8 cellular contexts compared by ENCODE assay signal in the genomic region with DNA sequence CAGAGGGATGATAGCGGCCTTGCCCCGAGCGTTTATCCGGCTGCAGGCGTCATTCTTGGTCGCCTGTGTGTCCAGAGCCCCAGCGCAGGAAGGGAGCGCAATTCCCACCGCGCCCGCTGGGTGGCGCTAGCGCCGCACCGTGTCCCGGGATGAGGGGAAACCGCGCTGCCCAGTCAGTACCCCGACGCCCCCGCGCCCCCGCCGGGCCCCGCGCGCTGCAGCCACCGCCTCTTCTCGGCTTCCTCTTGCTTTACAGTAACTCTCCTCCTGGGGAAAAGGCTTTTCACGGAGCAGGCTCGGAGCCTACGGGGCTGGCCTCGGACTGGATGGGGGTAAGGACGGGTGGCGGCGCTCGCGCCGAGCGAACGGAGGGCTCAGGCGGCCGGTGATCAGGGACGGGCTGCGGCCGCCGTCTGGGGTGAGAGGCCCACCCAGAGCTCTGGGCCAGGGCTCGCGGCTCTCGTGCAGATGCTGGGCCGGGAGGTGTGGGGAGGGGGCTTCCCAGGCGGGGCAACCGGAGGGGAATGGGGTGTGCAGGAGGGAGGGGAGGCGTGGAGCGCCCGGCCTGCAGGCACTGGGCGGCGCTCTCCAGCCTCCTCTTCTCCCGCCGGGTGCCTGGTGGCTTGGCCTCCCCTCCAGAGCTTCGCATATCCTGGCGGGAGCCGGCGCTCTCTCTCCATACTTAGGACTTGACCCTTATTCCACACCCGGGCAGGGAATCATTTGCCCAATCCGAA. TPM values are rescaled to one million over a fixed set of nuclear protein-coding genes. Genes with fewer than 3 reads are reported as not detected.
DNase-seq lines count a peak whose midpoint lies in the region; ATAC-seq and TF ChIP-seq lines count a peak whose summit lies in the region.

No MANE protein-coding gene starts in this region.

- peak; percentile 21 for TF ChIP-seq POLR2A in GM19099 (IDR thresholded peaks at IDR 0.05; ENCODE audit: extremely low read depth, insufficient read length, low read depth)

- H3K36me3 ChIP-seq in BJ (ENCODE audit: control insufficient read depth, insufficient read depth, low read length) (peaks cover 2% of the 10 kb centered on the region), ectodermal cell (ENCODE audit: control insufficient read depth, insufficient read depth, low read length) (no peaks in the 10 kb centered on the region), lung (ENCODE audit: control insufficient read depth in 2 of 2, insufficient read depth in 2 of 2, low read length in 2 of 2) (no peaks in the 10 kb centered on the region)

- H3K36me3 Mint-ChIP-seq in activated CD4-positive, alpha-beta memory T cell treated with anti-CD3 and anti-CD28 coated beads, Interleukin-2, amount 10 ng/mL, durations not matched to agents 7 days and 5 days (ENCODE audit: low read depth): no peaks in the 10 kb centered on the region

- H3K27ac ChIP-seq in ectodermal cell (ENCODE audit: insufficient read depth, low read depth, low read length, poor library complexity, severe bottlenecking): peak overlapping the region; percentile 91
- peak overlapping the region; percentile 76 to 77 for H3K27ac ChIP-seq in lung (ENCODE audit: low read depth in 1 of 2, low read length in 1 of 2)

- H3K4me3 Mint-ChIP-seq in activated CD4-positive, alpha-beta memory T cell treated with anti-CD3 and anti-CD28 coated beads, Interleukin-2, amount 10 ng/mL, durations not matched to agents 7 days and 5 days: peak overlapping the region; percentile 86

- H3K9me3 Mint-ChIP-seq in activated CD4-positive, alpha-beta memory T cell treated with anti-CD3 and anti-CD28 coated beads, Interleukin-2, amount 10 ng/mL, durations not matched to agents 7 days and 5 days: no peaks in the 10 kb centered on the region

- H3K27me3 Mint-ChIP-seq in activated CD4-positive, alpha-beta memory T cell treated with anti-CD3 and anti-CD28 coated beads, Interleukin-2, amount 10 ng/mL, durations not matched to agents 7 days and 5 days: no peaks in the 10 kb centered on the region

- CTCF ChIA-PET in BJ (lab: Yijun Ruan, JAX): interaction anchor here (0.6 to 16.1 kb wide), 39 partner anchors 8 to 492 kb away, joined by 3 to 375 read pairs (median 4); a partner anchor contains a TSS
- CTCF ChIA-PET in activated CD4-positive, alpha-beta memory T cell treated with anti-CD3 and anti-CD28 coated beads, Interleukin-2, amount 10 ng/mL, durations not matched to agents 7 days and 5 days (lab: Charles Lee): interaction anchor here (1.0 to 3.4 kb wide), 15 partner anchors 10 to 537 kb away, joined by 3 to 19 read pairs (median 4); no protein-coding TSS in a partner anchor

- H3K4me3 ChIP-seq in BJ (ENCODE audit: low read depth, low read length): peak overlapping the region; percentile 62
- H3K4me3 ChIP-seq in ectodermal cell (ENCODE audit: insufficient read depth, low read depth, low read length): peak overlapping the region; percentile 67
- H3K4me3 ChIP-seq in lung: peak overlapping the region; percentile 71

- ATAC-seq in HG03378 (IDR thresholded peaks at IDR 0.05; ENCODE audit: unreplicated experiment): peak; percentile 75
- peak; percentile 97 for ATAC-seq in lung (ENCODE audit: insufficient read depth, low FRiP score)

- TF ChIP-seq CTCF in BJ (IDR thresholded peaks at IDR 0.05; ENCODE audit: insufficient read depth, low read depth, low read length) (peak; percentile 81), lung (IDR thresholded peaks at IDR 0.05; ENCODE audit: control extremely low read depth, extremely low read depth) (peak; percentile 89)

- H3K4me1 Mint-ChIP-seq in activated CD4-positive, alpha-beta memory T cell treated with anti-CD3 and anti-CD28 coated beads, Interleukin-2, amount 10 ng/mL, durations not matched to agents 7 days and 5 days: peaks cover 16% of the 10 kb centered on the region

- peak overlapping the region; percentile 81 for H3K27ac Mint-ChIP-seq in activated CD4-positive, alpha-beta memory T cell treated with anti-CD3 and anti-CD28 coated beads, Interleukin-2, amount 10 ng/mL, durations not matched to agents 7 days and 5 days

- POLR2A ChIA-PET in BJ (lab: Charles Lee): interaction anchor here (0.6 kb wide), 1 partner anchor 208 kb away, joined by 3 read pairs; no protein-coding TSS in a partner anchor
- POLR2A ChIA-PET in activated CD4-positive, alpha-beta memory T cell treated with anti-CD3 and anti-CD28 coated beads, Interleukin-2, amount 10 ng/mL, durations not matched to agents 7 days and 5 days (lab: Charles Lee): no interaction called here

- H3K27me3 ChIP-seq in BJ (ENCODE audit: control insufficient read depth, insufficient read depth, low read length) (no peaks in the 10 kb centered on the region), ectodermal cell (ENCODE audit: control insufficient read depth, insufficient read depth, low read length, poor library complexity, severe bottlenecking) (peaks cover 5% of the 10 kb centered on the region), lung (ENCODE audit: control insufficient read depth, insufficient read depth) (no peaks in the 10 kb centered on the region)

- peaks cover 6% of the 10 kb centered on the region for H3K4me1 ChIP-seq in ectodermal cell (ENCODE audit: control insufficient read depth, insufficient read depth, low read length)
- no peaks in the 10 kb centered on the region for H3K4me1 ChIP-seq in lung (ENCODE audit: control insufficient read depth in 2 of 2, insufficient read depth in 2 of 2, low read length in 2 of 2)

- H3K9me3 ChIP-seq in ectodermal cell (ENCODE audit: control insufficient read depth, low read length) (no peaks in the 10 kb centered on the region), lung (ENCODE audit: control insufficient read depth in 2 of 2, insufficient read depth in 1 of 2, low read length in 1 of 2) (no peaks in the 10 kb centered on the region)

- WGBS in ectodermal cell, 2 experiments: 0% methylated on average over 66 of the region's 66 CpGs
- 1% methylated on average over 62 to 66 of the region's 66 CpGs for WGBS in lung, 2 donors

- peak; percentile 28 for DNase-seq in BJ (ENCODE audit: low read depth)
- DNase-seq in NCI-H526 (lab: John Stamatoyannopoulos, UW): peak; percentile 87 to 97
- peak; percentile 87 for DNase-seq in activated CD4-positive, alpha-beta memory T cell treated with anti-CD3 and anti-CD28 coated beads, Interleukin-2, amount 10 ng/mL, durations not matched to agents 7 days and 5 days
- peak; percentile 90 for DNase-seq in lung (ENCODE audit: low spot score)
- DNase-seq in stimulated activated CD4-positive, alpha-beta T cell treated with anti-CD3 and anti-CD28 coated beads, TNF-alpha, amount 100 ng/mL, for 4 hours (ENCODE audit: low read depth in 3 of 3): peak; percentile 72 to 80 (median 74)

RNA-seq across cellular contexts. Expression of a gene that starts 29.8 kb away (rescaled TPM):
- not detected in 2 replicates for polyA plus RNA-seq in BJ (2011; rRNA removed)
- not detected in 2 replicates for polyA minus RNA-seq in BJ (2011; rRNA and poly(A)+ RNA removed)
- total RNA-seq in activated CD4-positive, alpha-beta memory T cell treated with anti-CD3 and anti-CD28 coated beads, Interleukin-2, amount 10 ng/mL, durations not matched to agents 7 days and 5 days: not detected
- not detected for polyA plus RNA-seq in ectodermal cell (2013, experiment 1 of 4)
- polyA plus RNA-seq in ectodermal cell (2013, experiment 2 of 4): not detected
- polyA plus RNA-seq in ectodermal cell (2013, experiment 3 of 4): not detected
- polyA plus RNA-seq in ectodermal cell (2013, experiment 4 of 4): not detected
- total RNA-seq in lung: not detected
- polyA plus RNA-seq in lung: not detected

RNA-seq across cellular contexts. Expression of a gene that starts 46.0 kb away (rescaled TPM):
- polyA plus RNA-seq in BJ (2011; rRNA removed): not detected in 2 replicates
- polyA minus RNA-seq in BJ (2011; rRNA and poly(A)+ RNA removed): not detected in 2 replicates
- not detected for total RNA-seq in activated CD4-positive, alpha-beta memory T cell treated with anti-CD3 and anti-CD28 coated beads, Interleukin-2, amount 10 ng/mL, durations not matched to agents 7 days and 5 days
- polyA plus RNA-seq in ectodermal cell (2013, experiment 1 of 4): not detected
- polyA plus RNA-seq in ectodermal cell (2013, experiment 2 of 4): not detected
- polyA plus RNA-seq in ectodermal cell (2013, experiment 3 of 4): not detected
- polyA plus RNA-seq in ectodermal cell (2013, experiment 4 of 4): not detected
- not detected for total RNA-seq in lung
- polyA plus RNA-seq in lung: under 1 TPM in 1 of 2 donors, not detected in 1; 0.14 TPM

Comparison
In these comparisons a context has a peak if more than half of its experiments do, and no peak if none do; other contexts are left out.
1. Peak in every context shown above with its lines: DNase-seq, ATAC-seq, H3K4me3 ChIP-seq and H3K27ac ChIP-seq.
2. DNase-seq: peak in every context shown above with its lines; median percentile 92 in NCI-H526; 90 in lung; 87 in activated CD4-positive, alpha-beta memory T cell treated with anti-CD3 and anti-CD28 coated beads, Interleukin-2, amount 10 ng/mL, durations not matched to agents 7 days and 5 days; 74 in stimulated activated CD4-positive, alpha-beta T cell treated with anti-CD3 and anti-CD28 coated beads, TNF-alpha, amount 100 ng/mL, for 4 hours; 28 in BJ.